Comparison of ENCODE assay signal across 30 cellular contexts in genomic region chrX:85493821-85494220, GRCh38.
"Had no signal": no experiment of that assay in that cellular context is flagged by ENCODE, and none has a peak within 500 bp of the region (broad histone marks: within the 10 kb centered on the region; RNA-seq: fewer than 3 reads in every experiment).

No MANE protein-coding gene starts in this region.

- H3K27me3 Mint-ChIP-seq: naive B cell; progenitor cell of endocrine pancreas; stimulated activated naive B cell treated with anti-CD40 and anti-IgM and Interleukin-4, amounts not matched to agents 10 μg/mL and 1 μg/mL and 100 μg/mL, for 72 hours had no signal

- H3K36me3 ChIP-seq: left ventricle myocardium inferior, neural progenitor cell, neutrophil, right atrium auricular region, right lobe of liver, stomach, suprapubic skin, thoracic aorta, tibial artery, upper lobe of right lung had no signal

- H3K4me1 ChIP-seq: left ventricle myocardium inferior, neural progenitor cell, right atrium auricular region, right lobe of liver, stomach, suprapubic skin, tibial artery, upper lobe of right lung had no signal

- H3K4me2 ChIP-seq: neural progenitor cell had no signal

- H3K27me3 ChIP-seq: neural progenitor cell, neutrophil, right atrium auricular region, right lobe of liver, suprapubic skin, tibial artery, upper lobe of right lung had no signal

- ATAC-seq: natural killer cell; right lobe of liver; stimulated activated naive B cell treated with anti-CD40 and anti-IgM and Interleukin-4, amounts not matched to agents 10 μg/mL and 1 μg/mL and 100 μg/mL, for 72 hours; stimulated activated naive CD8-positive, alpha-beta T cell treated with anti-CD3 and anti-CD28 coated beads, Interleukin-15, Interleukin-2, amounts not matched to agents 100 U/mL and 50 U/mL, for 24 hours; upper lobe of right lung had no signal

- H3K4me3 Mint-ChIP-seq: immature natural killer cell; mesothelial cell of epicardium; naive B cell; natural killer cell; nephron progenitor cell; neural progenitor cell; stimulated activated naive B cell treated with anti-CD40 and anti-IgM and Interleukin-4, amounts not matched to agents 10 μg/mL and 1 μg/mL and 100 μg/mL, for 72 hours had no signal

- H3K9me3 Mint-ChIP-seq: neural progenitor cell had no signal

- DNase-seq: hypothalamus; immature natural killer cell; kidney; left ventricle myocardium inferior; mesendoderm; naive B cell; natural killer cell; nephron progenitor cell; occipital lobe; right lobe of liver; stimulated activated CD4-positive, alpha-beta T cell treated with anti-CD3 and anti-CD28 coated beads, Interleukin-12 subunit alpha, Interleukin-12 subunit beta, amount 100 ng/mL, for 4 hours; stimulated activated CD4-positive, alpha-beta T cell treated with anti-CD3 and anti-CD28 coated beads, Interleukin-15, amount 100 ng/mL, for 24 hours; stimulated activated CD4-positive, alpha-beta T cell treated with anti-CD3 and anti-CD28 coated beads, Interleukin-2, amount 100 ng/mL, for 24 hours; stimulated activated CD4-positive, alpha-beta T cell treated with anti-CD3 and anti-CD28 coated beads, Interleukin-4, amount 100 ng/mL, for 1 hour; stimulated activated naive B cell treated with anti-CD40 and anti-IgM and Interleukin-4, amounts not matched to agents 10 μg/mL and 1 μg/mL and 100 μg/mL, for 72 hours; stimulated activated naive CD8-positive, alpha-beta T cell treated with anti-CD3 and anti-CD28 coated beads, Interleukin-15, Interleukin-2, amounts not matched to agents 100 U/mL and 50 U/mL, for 24 hours; stomach; tibial artery; trophoblast cell; upper lobe of right lung had no signal

- H3K9ac ChIP-seq: neural progenitor cell had no signal

- H3K27ac ChIP-seq: left ventricle myocardium inferior, neural progenitor cell, neutrophil, right atrium auricular region, right lobe of liver, stomach, suprapubic skin, thoracic aorta, tibial artery, upper lobe of right lung had no signal

- FAIRE-seq: islet of Langerhans, urothelium cell line had no signal

- H3K36me3 Mint-ChIP-seq: immature natural killer cell; mesothelial cell of epicardium; naive B cell; natural killer cell; neural progenitor cell; stimulated activated naive B cell treated with anti-CD40 and anti-IgM and Interleukin-4, amounts not matched to agents 10 μg/mL and 1 μg/mL and 100 μg/mL, for 72 hours had no signal

- H3K27ac Mint-ChIP-seq: immature natural killer cell; mesothelial cell of epicardium; naive B cell; natural killer cell; nephron progenitor cell; neural progenitor cell; progenitor cell of endocrine pancreas; stimulated activated naive B cell treated with anti-CD40 and anti-IgM and Interleukin-4, amounts not matched to agents 10 μg/mL and 1 μg/mL and 100 μg/mL, for 72 hours had no signal

- H2AFZ ChIP-seq: neural progenitor cell had no signal

- H3K4me3 ChIP-seq: left ventricle myocardium inferior, lung, neural progenitor cell, right atrium auricular region, right lobe of liver, stomach, suprapubic skin, thoracic aorta, tibial artery, upper lobe of right lung had no signal

- H3K4me1 Mint-ChIP-seq: immature natural killer cell; naive B cell; natural killer cell; nephron progenitor cell; neural progenitor cell; stimulated activated naive B cell treated with anti-CD40 and anti-IgM and Interleukin-4, amounts not matched to agents 10 μg/mL and 1 μg/mL and 100 μg/mL, for 72 hours had no signal

- H3K9me3 ChIP-seq: left ventricle myocardium inferior, neutrophil, right atrium auricular region, right lobe of liver, stomach, suprapubic skin, thoracic aorta, tibial artery, upper lobe of right lung had no signal
